8 cellular contexts compared by ENCODE assay signal in genomic region chr22:37674951-37675929, GRCh38. TPM values are rescaled to one million over a fixed set of nuclear protein-coding genes. Genes with fewer than 3 reads are reported as not detected.
A peak's percentile ranks its signal among the peaks of the same experiment; 100 is the strongest.
DNase-seq lines count a peak whose midpoint lies in the region; ATAC-seq and TF ChIP-seq lines count a peak whose summit lies in the region.

Gene LGALS1 (plus strand): TSS chr22:37675636. CDS start chr22:37675703, 67 bp downstream.

- H3K9me3 ChIP-seq in BLaER1: no peaks in the 10 kb centered on the region
- no peaks in the 10 kb centered on the region for H3K9me3 ChIP-seq in uterus

- no peaks in the 10 kb centered on the region for H4K20me1 ChIP-seq in BLaER1

- peak; percentile 56 for ATAC-seq in activated naive CD8-positive, alpha-beta T cell treated with anti-CD3 and anti-CD28 coated beads, Interleukin-2, amount 50 U/mL, for 24 hours
- ATAC-seq in omental fat pad (ENCODE audit: low FRiP score): peak; percentile 83

- H3K36me3 ChIP-seq in BLaER1 (0 out of 2 replicates have a peak, but pooled peaks cover 3% of the 10 kb centered on the region), uterus (no peaks in the 10 kb centered on the region)

- peaks cover 73% of the 10 kb centered on the region for H3K4me1 ChIP-seq in BLaER1
- H3K4me1 ChIP-seq in uterus: peaks cover 3 to 18% of the 10 kb centered on the region in 2 donors

- no peaks in the 10 kb centered on the region for H3K27me3 Mint-ChIP-seq in activated naive CD8-positive, alpha-beta T cell treated with anti-CD3 and anti-CD28 coated beads, Interleukin-2, amount 50 U/mL, for 24 hours
- H3K27me3 Mint-ChIP-seq in glutamatergic neuron (ENCODE audit: unreplicated experiment): peaks cover 7% of the 10 kb centered on the region

- H3K4me3 ChIP-seq in BLaER1: peak within 1 kb of the TSS; percentile 66
- H3K4me3 ChIP-seq in uterus: peak within 1 kb of the TSS; percentile 68 to 78

- H3K9me3 Mint-ChIP-seq in activated naive CD8-positive, alpha-beta T cell treated with anti-CD3 and anti-CD28 coated beads, Interleukin-2, amount 50 U/mL, for 24 hours: no peaks in the 10 kb centered on the region
- H3K9me3 Mint-ChIP-seq in glutamatergic neuron (ENCODE audit: unreplicated experiment): peaks cover 4% of the 10 kb centered on the region

- H3K36me3 Mint-ChIP-seq in activated naive CD8-positive, alpha-beta T cell treated with anti-CD3 and anti-CD28 coated beads, Interleukin-2, amount 50 U/mL, for 24 hours (ENCODE audit: low read depth): peaks cover 5% of the 10 kb centered on the region
- no peaks in the 10 kb centered on the region for H3K36me3 Mint-ChIP-seq in glutamatergic neuron (ENCODE audit: unreplicated experiment)

- peak within 1 kb of the TSS; percentile 81 for H3K27ac ChIP-seq in BLaER1
- H3K27ac ChIP-seq in uterus: peak within 1 kb of the TSS; percentile 93 to 99

- peak within 1 kb of the TSS; percentile 94 for H3K27ac Mint-ChIP-seq in activated naive CD8-positive, alpha-beta T cell treated with anti-CD3 and anti-CD28 coated beads, Interleukin-2, amount 50 U/mL, for 24 hours
- H3K27ac Mint-ChIP-seq in glutamatergic neuron (ENCODE audit: unreplicated experiment): peak within 1 kb of the TSS; percentile 56

- peak within 1 kb of the TSS; percentile 81 for H3K4me3 Mint-ChIP-seq in activated naive CD8-positive, alpha-beta T cell treated with anti-CD3 and anti-CD28 coated beads, Interleukin-2, amount 50 U/mL, for 24 hours
- peak within 1 kb of the TSS; percentile 82 for H3K4me3 Mint-ChIP-seq in glutamatergic neuron (ENCODE audit: unreplicated experiment)

- intact Hi-C loops in uterus (cut with DNase I; ENCODE audit: low total_unique reads): no loop called here

- peaks cover 73% of the 10 kb centered on the region for H3K4me1 Mint-ChIP-seq in activated naive CD8-positive, alpha-beta T cell treated with anti-CD3 and anti-CD28 coated beads, Interleukin-2, amount 50 U/mL, for 24 hours
- H3K4me1 Mint-ChIP-seq in glutamatergic neuron (ENCODE audit: low read depth, unreplicated experiment): peaks cover 2% of the 10 kb centered on the region

- peak within 1 kb of the TSS; percentile 86 for H3K4me2 ChIP-seq in BLaER1

- TF ChIP-seq CTCF in glutamatergic neuron (IDR thresholded peaks at IDR 0.05; ENCODE audit: partially characterized antibody, unreplicated experiment) (no peak), omental fat pad (IDR thresholded peaks at IDR 0.05) (no peak), uterus (IDR thresholded peaks at IDR 0.05) (peak; percentile 16 to 54 (median 39))

- TF ChIP-seq POLR2A in GM19099 (IDR thresholded peaks at IDR 0.05; ENCODE audit: extremely low read depth, insufficient read length, low read depth) (peak; percentile 85), uterus (IDR thresholded peaks at IDR 0.05) (peak; percentile 47 to 74)

- H3K27me3 ChIP-seq in BLaER1 (no peaks in the 10 kb centered on the region), uterus (no peaks in the 10 kb centered on the region)

- peak within 1 kb of the TSS; percentile 68 for H3K9ac ChIP-seq in BLaER1

- DNase-seq in HUDEP-2 (lab: John Stamatoyannopoulos, UW; ENCODE audit: unreplicated experiment in 76 of 76): peak in 74 of 76 experiments; percentile 44 to 93 (median 87)
- peak; percentile 76 for DNase-seq in SK-N-DZ (ENCODE audit: low spot score)
- DNase-seq in activated naive CD8-positive, alpha-beta T cell treated with anti-CD3 and anti-CD28 coated beads, Interleukin-2, amount 50 U/mL, for 24 hours: peak; percentile 79
- peak; percentile 41 for DNase-seq in glutamatergic neuron
- DNase-seq in omental fat pad (ENCODE audit: low spot score): peak; percentile 86
- peak; percentile 100 for DNase-seq in uterus

RNA-seq across cellular contexts. Expression of gene LGALS1, which starts in this region (rescaled TPM):
- polyA plus RNA-seq in SK-N-DZ (2014; cell fraction: cytosol; rRNA removed): 267 and 474 TPM in 2 replicates
- polyA plus RNA-seq in SK-N-DZ (2014; cell fraction: nucleus; rRNA removed): 133 and 199 TPM in 2 replicates
- 50.7 TPM for total RNA-seq in glutamatergic neuron (ENCODE audit: unreplicated experiment)
- total RNA-seq in omental fat pad: 1,000 to 10,000 TPM; 1,558 to 2,934 (median 2,167) TPM
- total RNA-seq in uterus: 1,000 to 10,000 TPM; 1,421 to 3,100 (median 2,146) TPM

Comparison
In these comparisons a context has a peak if more than half of its experiments do, and no peak if none do; other contexts are left out.
1. Peak in every context shown above with its lines: DNase-seq, ATAC-seq, H3K4me3 ChIP-seq and H3K27ac ChIP-seq.
2. RNA of gene LGALS1 (total RNA-seq): 1,421 to 3,100 TPM in uterus and 1,558 to 2,934 TPM in omental fat pad; 50.7 TPM in glutamatergic neuron (single experiment); every median in the first group is over 10 times any median in the second.
3. DNase-seq: peak in every context shown above with its lines; median percentile 100 in uterus; 87 in HUDEP-2; 86 in omental fat pad; 79 in activated naive CD8-positive, alpha-beta T cell treated with anti-CD3 and anti-CD28 coated beads, Interleukin-2, amount 50 U/mL, for 24 hours; 76 in SK-N-DZ; 41 in glutamatergic neuron.
4. CTCF ChIP-seq: peak in uterus (4 of 4); none in glutamatergic neuron (single experiment) and omental fat pad (0 of 3).